Comparison of ENCODE assay signal across 14 cellular contexts in the genomic region with DNA sequence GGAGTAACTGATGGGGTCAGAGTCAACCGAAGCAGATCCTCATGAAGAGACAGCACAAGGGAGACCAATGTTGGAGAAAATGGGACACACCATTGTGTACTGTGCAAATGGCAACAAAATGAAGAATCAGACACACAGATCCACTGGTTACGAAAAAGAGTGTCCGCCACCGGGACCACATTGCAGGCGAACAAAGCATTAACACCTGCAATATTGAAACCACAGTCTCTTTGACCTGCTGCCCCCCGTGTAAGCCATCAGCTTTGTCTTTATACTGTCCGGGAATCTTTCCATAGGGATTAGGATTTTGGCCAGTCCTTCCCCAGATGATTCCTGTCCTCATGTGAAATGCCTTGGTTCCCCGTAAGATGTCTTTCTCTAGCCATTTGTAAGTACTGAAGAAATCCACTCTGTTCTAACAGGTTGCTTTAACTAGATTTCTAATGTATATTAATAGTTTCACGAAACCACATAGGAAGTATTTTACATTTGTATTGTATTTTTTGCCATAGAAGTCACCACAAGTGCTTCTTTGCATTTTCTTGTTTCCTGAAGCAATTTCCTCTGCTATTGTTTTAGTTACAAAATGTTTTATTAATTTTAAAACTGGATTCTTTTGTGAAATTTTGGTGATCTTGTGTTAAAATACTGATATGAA.
DNase-seq lines count a peak whose midpoint lies in the region; ATAC-seq, FAIRE-seq and TF ChIP-seq lines count a peak whose summit lies in the region.
"Had no signal": no experiment of that assay in that cellular context is flagged by ENCODE, and none has a peak within 500 bp of the region (broad histone marks: within the 10 kb centered on the region; RNA-seq: fewer than 3 reads in every experiment).

No MANE protein-coding gene starts in this region.

- no peak overlapping the region for H3K27ac ChIP-seq in BLaER1 treated with 17β-estradiol and CSF1 and Interleukin-3, amounts not matched to agents 10 nM and 100 nM
- peak overlapping the region; percentile 72 for H3K27ac ChIP-seq in H9 (ENCODE audit: insufficient read length, low read depth, low read length)
- H3K27ac ChIP-seq in small intestine (ENCODE audit: low read depth in 1 of 2, low read length in 1 of 2): peak overlapping the region in 1 of 2 donors; percentile 57
- H3K27ac ChIP-seq: A549, coronary artery, PC-9 had no signal

- no peaks in the 10 kb centered on the region for H3K79me1 ChIP-seq in H9 (ENCODE audit: insufficient read depth, low read depth, low read length, poor library complexity, severe bottlenecking)

- H2BK120ac ChIP-seq in H9 (ENCODE audit: low read depth, low read length, poor library complexity, severe bottlenecking): no peak overlapping the region

- peak overlapping the region; percentile 49 to 95 (median 77) for H3K4me2 ChIP-seq in BLaER1 treated with 17β-estradiol and CSF1 and Interleukin-3, amounts not matched to agents 10 nM and 100 nM
- H3K4me2 ChIP-seq in H9 (ENCODE audit: insufficient read depth, insufficient read length, low read length): no peak overlapping the region
- H3K4me2 ChIP-seq: A549, PC-9 had no signal

- no peak overlapping the region for H3K14ac ChIP-seq in H9 (ENCODE audit: insufficient read depth, low read length)

- no peak overlapping the region for H3K56ac ChIP-seq in H9 (ENCODE audit: insufficient read length, low read depth, low read length)

- no peak overlapping the region for H2AK5ac ChIP-seq in H9 (ENCODE audit: insufficient read length, low read length)

- no peak for FAIRE-seq in small intestine (lab: Jason Lieb, UNC)
- FAIRE-seq: A549 had no signal

- ATAC-seq in GM19324 (IDR thresholded peaks at IDR 0.05; ENCODE audit: low FRiP score, unreplicated experiment) (peak; percentile 67), HG03432 (IDR thresholded peaks at IDR 0.05; ENCODE audit: unreplicated experiment) (peak; percentile 75)
- no peak for ATAC-seq in effector memory CD8-positive, alpha-beta T cell (replicated peaks)
- ATAC-seq: A549 had no signal

- peaks cover 40% of the 10 kb centered on the region for H3K27me3 Mint-ChIP-seq in H9 (ENCODE audit: low read depth)
- H3K27me3 Mint-ChIP-seq in effector memory CD8-positive, alpha-beta T cell: peaks cover 41 to 64% of the 10 kb centered on the region in 2 donors
- H3K27me3 Mint-ChIP-seq in activated naive CD8-positive, alpha-beta T cell treated with anti-CD3 and anti-CD28 coated beads for 36 hours: peaks cover 12% of the 10 kb centered on the region

- no peak overlapping the region for H2BK5ac ChIP-seq in H9 (ENCODE audit: insufficient read length, low read length)

- DNase-seq in H9 (no peak), small intestine (no peak), HuH-7 (ENCODE audit: low spot score) (no peak)
- DNase-seq in effector memory CD8-positive, alpha-beta T cell: no peak
- no peak for DNase-seq in activated naive CD8-positive, alpha-beta T cell treated with anti-CD3 and anti-CD28 coated beads for 36 hours
- DNase-seq: activated naive CD8-positive, alpha-beta T cell treated with anti-CD3 and anti-CD28 coated beads, Interleukin-2, amount 10 ng/mL, durations not matched to agents 7 days and 5 days; DMS79 treated with DMSO at 0.1 percent for 48 hours; NCI-H1436; PC-9 had no signal

- H3K4me3 ChIP-seq in BLaER1 treated with 17β-estradiol and CSF1 and Interleukin-3, amounts not matched to agents 10 nM and 100 nM: peak overlapping the region in 1 of 10 experiments; percentile 12; a peak in 1 of 20 replicates
- H3K4me3 ChIP-seq in small intestine (ENCODE audit: low read depth in 1 of 2, low read length in 2 of 2): no peak overlapping the region
- H3K4me3 ChIP-seq: A549, coronary artery, PC-9 had no signal

- no peak overlapping the region for H3K23ac ChIP-seq in H9 (ENCODE audit: insufficient read length, low read depth, low read length)

- H3K9ac ChIP-seq in BLaER1 treated with 17β-estradiol and CSF1 and Interleukin-3, amounts not matched to agents 10 nM and 100 nM: no peak overlapping the region
- no peak overlapping the region for H3K9ac ChIP-seq in H9 (ENCODE audit: extremely low read depth, insufficient read length, low read length)

- H2BK20ac ChIP-seq in H9 (ENCODE audit: low read depth, low read length, poor library complexity, severe bottlenecking): no peak overlapping the region

- no peak overlapping the region for H4K91ac ChIP-seq in H9 (ENCODE audit: insufficient read length, low read depth, low read length)

- H3K4me1 ChIP-seq in BLaER1 treated with 17β-estradiol and CSF1 and Interleukin-3, amounts not matched to agents 10 nM and 100 nM: peaks cover 17 to 47% (median 35%) of the 10 kb centered on the region in 10 experiments
- H3K4me1 ChIP-seq in H9 (ENCODE audit: insufficient read depth, low read length): no peaks in the 10 kb centered on the region
- H3K4me1 ChIP-seq in small intestine (ENCODE audit: control insufficient read depth in 2 of 2, insufficient read depth in 1 of 2, low read depth in 1 of 2, low read length in 1 of 2): no peaks in the 10 kb centered on the region
- H3K4me1 ChIP-seq: A549 had no signal

- peaks cover 54 to 62% of the 10 kb centered on the region in 2 experiments for H3K9me3 Mint-ChIP-seq in H9
- no peaks in the 10 kb centered on the region for H3K9me3 Mint-ChIP-seq in effector memory CD8-positive, alpha-beta T cell
- H3K9me3 Mint-ChIP-seq in activated naive CD8-positive, alpha-beta T cell treated with anti-CD3 and anti-CD28 coated beads for 36 hours: peaks cover 5% of the 10 kb centered on the region

- no peak overlapping the region for H3K18ac ChIP-seq in H9 (ENCODE audit: insufficient read length, low read depth, low read length)

- H4K5ac ChIP-seq in H9 (ENCODE audit: insufficient read length, low read depth, low read length): no peak overlapping the region

- no CpG with 5 or more reads among the region's 9 CpGs for WGBS in H9 (ENCODE audit: extremely low coverage, insufficient read length, low lambda C conversion rate)
- WGBS in small intestine, 3 donors: 61 to 91% (median 69%) methylated on average over 9 of the region's 9 CpGs

- H2BK15ac ChIP-seq in H9 (ENCODE audit: low read depth, low read length): no peak overlapping the region

- no peak for TF ChIP-seq CTCF in H9 (conservative IDR thresholded peaks at IDR 0.05)

- no peak overlapping the region for H4K8ac ChIP-seq in H9 (replicated peaks; ENCODE audit: insufficient read length, low read depth, low read length)

- peaks cover 0 to 20% (median 0%) of the 10 kb centered on the region in 11 experiments; a peak in 3 of 22 replicates for H3K27me3 ChIP-seq in BLaER1 treated with 17β-estradiol and CSF1 and Interleukin-3, amounts not matched to agents 10 nM and 100 nM
- H3K27me3 ChIP-seq in H9 (ENCODE audit: insufficient read depth, low read length) (no peaks in the 10 kb centered on the region; the same call in 1 of the 2 replicates), small intestine (ENCODE audit: control insufficient read depth in 2 of 2, insufficient read depth in 2 of 2, low read length in 2 of 2) (no peaks in the 10 kb centered on the region)

- H3K27ac Mint-ChIP-seq in H9: peak overlapping the region in 2 of 3 experiments; percentile 59 to 95; a peak in 3 of 7 replicates
- no peak overlapping the region for H3K27ac Mint-ChIP-seq in effector memory CD8-positive, alpha-beta T cell
- no peak overlapping the region for H3K27ac Mint-ChIP-seq in activated naive CD8-positive, alpha-beta T cell treated with anti-CD3 and anti-CD28 coated beads for 36 hours
- H3K27ac Mint-ChIP-seq: activated naive CD8-positive, alpha-beta T cell treated with anti-CD3 and anti-CD28 coated beads, Interleukin-2, amount 10 ng/mL, durations not matched to agents 7 days and 5 days had no signal

- H4K20me1 ChIP-seq in BLaER1 treated with 17β-estradiol and CSF1 and Interleukin-3, amounts not matched to agents 10 nM and 100 nM: no peaks in the 10 kb centered on the region
- H4K20me1 ChIP-seq in H9 (ENCODE audit: control insufficient read depth, insufficient read depth, insufficient read length): no peaks in the 10 kb centered on the region

- peaks cover 20 to 49% (median 27%) of the 10 kb centered on the region in 3 experiments for H3K36me3 Mint-ChIP-seq in H9 (ENCODE audit: insufficient read depth in 1 of 3, low read depth in 3 of 3)
- no peaks in the 10 kb centered on the region for H3K36me3 Mint-ChIP-seq in effector memory CD8-positive, alpha-beta T cell (ENCODE audit: insufficient read depth)
- no peaks in the 10 kb centered on the region for H3K36me3 Mint-ChIP-seq in activated naive CD8-positive, alpha-beta T cell treated with anti-CD3 and anti-CD28 coated beads for 36 hours
- H3K36me3 Mint-ChIP-seq: activated naive CD8-positive, alpha-beta T cell treated with anti-CD3 and anti-CD28 coated beads, Interleukin-2, amount 10 ng/mL, durations not matched to agents 7 days and 5 days had no signal

- H3K4me3 Mint-ChIP-seq in H9: no peak overlapping the region
- H3K4me3 Mint-ChIP-seq in effector memory CD8-positive, alpha-beta T cell: no peak overlapping the region
- no peak overlapping the region for H3K4me3 Mint-ChIP-seq in activated naive CD8-positive, alpha-beta T cell treated with anti-CD3 and anti-CD28 coated beads for 36 hours
- H3K4me3 Mint-ChIP-seq: activated naive CD8-positive, alpha-beta T cell treated with anti-CD3 and anti-CD28 coated beads, Interleukin-2, amount 10 ng/mL, durations not matched to agents 7 days and 5 days had no signal

- H3T11ph ChIP-seq in H9 (ENCODE audit: low read length): no peak overlapping the region

- no peak overlapping the region for H2AFZ ChIP-seq in H9 (ENCODE audit: low read length)
- H2AFZ ChIP-seq: PC-9 had no signal

- no peaks in the 10 kb centered on the region for H3K23me2 ChIP-seq in H9 (ENCODE audit: insufficient read length, low read depth, low read length, poor library complexity, severe bottlenecking)

- no peaks in the 10 kb centered on the region for H3K36me3 ChIP-seq in BLaER1 treated with 17β-estradiol and CSF1 and Interleukin-3, amounts not matched to agents 10 nM and 100 nM
- no peaks in the 10 kb centered on the region for H3K36me3 ChIP-seq in small intestine (ENCODE audit: control insufficient read depth in 2 of 2, insufficient read depth in 2 of 2, low read length in 2 of 2)

- H3K4ac ChIP-seq in H9 (ENCODE audit: low read depth, low read length): no peak overlapping the region

- H3K4me1 Mint-ChIP-seq in H9: peaks cover 7 to 14% of the 10 kb centered on the region in 2 experiments
- H3K4me1 Mint-ChIP-seq in effector memory CD8-positive, alpha-beta T cell (ENCODE audit: low read depth in 2 of 2): peaks cover 0 to 3% of the 10 kb centered on the region in 2 donors
- no peaks in the 10 kb centered on the region for H3K4me1 Mint-ChIP-seq in activated naive CD8-positive, alpha-beta T cell treated with anti-CD3 and anti-CD28 coated beads for 36 hours

- H2BK12ac ChIP-seq in H9 (ENCODE audit: insufficient read length, low read depth, low read length): no peak overlapping the region

- peaks cover 4 to 13% (median 10%) of the 10 kb centered on the region in 11 experiments for H3K9me3 ChIP-seq in BLaER1 treated with 17β-estradiol and CSF1 and Interleukin-3, amounts not matched to agents 10 nM and 100 nM (replicated peaks in 1 of 11)
- H3K9me3 ChIP-seq in H9 (ENCODE audit: control insufficient read depth, low read depth, low read length) (peaks cover 8% of the 10 kb centered on the region), small intestine (ENCODE audit: control insufficient read depth, low read depth) (no peaks in the 10 kb centered on the region)

- no peaks in the 10 kb centered on the region for H3K79me2 ChIP-seq in H9 (ENCODE audit: insufficient read depth, low read length)

Comparison
In these comparisons a context has a peak if more than half of its experiments do, and no peak if none do; other contexts are left out.
1. H3K27ac Mint-ChIP-seq: peak in H9 (2 of 3); none in effector memory CD8-positive, alpha-beta T cell (0 of 2) and activated naive CD8-positive, alpha-beta T cell treated with anti-CD3 and anti-CD28 coated beads for 36 hours (single experiment).